Comparison of ENCODE assay signal across 8 cellular contexts in genomic region chr12:104215638-104216297, GRCh38. TPM values are rescaled to one million over a fixed set of nuclear protein-coding genes. Genes with fewer than 3 reads are reported as not detected.
A peak's percentile ranks its signal among the peaks of the same experiment; 100 is the strongest.
DNase-seq lines count a peak whose midpoint lies in the region; ATAC-seq and TF ChIP-seq lines count a peak whose summit lies in the region.

Gene TXNRD1, plus strand, starts transcription at chr12:104215779. Its CDS starts 24 bp downstream, at chr12:104215803.

- TF ChIP-seq POLR2A in GM18526 (IDR thresholded peaks at IDR 0.05; ENCODE audit: extremely low read depth, insufficient read length) (peak; percentile 29), testis (IDR thresholded peaks at IDR 0.05) (no peak)

- WGBS in testis, 2 donors = 2 to 3% methylated on average over 33 to 39 of the region's 71 CpGs

- H3K27me3 Mint-ChIP-seq in activated naive CD4-positive, alpha-beta T cell treated with anti-CD3 and anti-CD28 coated beads, Interleukin-2, amount 10 ng/mL, durations not matched to agents 7 days and 5 days = peaks cover 8% of the 10 kb centered on the region
- no peaks in the 10 kb centered on the region for H3K27me3 Mint-ChIP-seq in osteocyte (ENCODE audit: unreplicated experiment)

- H3K4me1 ChIP-seq in testis = peaks cover 29% of the 10 kb centered on the region

- CTCF ChIA-PET in activated naive CD4-positive, alpha-beta T cell treated with anti-CD3 and anti-CD28 coated beads, Interleukin-2, amount 10 ng/mL, durations not matched to agents 7 days and 5 days (lab: Charles Lee) = interaction anchor here (0.7 to 1.8 kb wide), 10 partner anchors 11 to 166 kb away, joined by 3 to 6 read pairs (median 4); no protein-coding TSS in a partner anchor

- H3K9me3 ChIP-seq in testis = no peaks in the 10 kb centered on the region

- DNase-seq in SK-MEL-5 (ENCODE audit: low read depth, low spot score) (no peak), head of caudate nucleus (peak; percentile 33 to 88 (median 69)), osteocyte (ENCODE audit: extremely low spot score, unreplicated experiment) (peak; percentile 87), testis (peak; percentile 91)
- peak; percentile 88 for DNase-seq in activated naive CD4-positive, alpha-beta T cell treated with anti-CD3 and anti-CD28 coated beads, Interleukin-2, amount 10 ng/mL, durations not matched to agents 7 days and 5 days

- no peaks in the 10 kb centered on the region for H3K27me3 ChIP-seq in testis

- peak; percentile 98 for ATAC-seq in HG03095 (IDR thresholded peaks at IDR 0.05; ENCODE audit: unreplicated experiment)

- no peaks in the 10 kb centered on the region for H3K36me3 ChIP-seq in testis (ENCODE audit: low read depth, missing control alignments)

- no peak for TF ChIP-seq CTCF in 22Rv1 (IDR thresholded peaks at IDR 0.05)
- peak; percentile 68 for TF ChIP-seq CTCF in osteocyte (IDR thresholded peaks at IDR 0.05)
- peak; percentile 78 to 90 (median 87) for TF ChIP-seq CTCF in testis (IDR thresholded peaks at IDR 0.05)

- no peaks in the 10 kb centered on the region for H3K9me3 Mint-ChIP-seq in activated naive CD4-positive, alpha-beta T cell treated with anti-CD3 and anti-CD28 coated beads, Interleukin-2, amount 10 ng/mL, durations not matched to agents 7 days and 5 days
- H3K9me3 Mint-ChIP-seq in osteocyte (ENCODE audit: unreplicated experiment) = peaks cover 4% of the 10 kb centered on the region

- H3K4me1 Mint-ChIP-seq in activated naive CD4-positive, alpha-beta T cell treated with anti-CD3 and anti-CD28 coated beads, Interleukin-2, amount 10 ng/mL, durations not matched to agents 7 days and 5 days = peaks cover 39% of the 10 kb centered on the region
- H3K4me1 Mint-ChIP-seq in osteocyte (ENCODE audit: unreplicated experiment) = peaks cover 23% of the 10 kb centered on the region

- in situ Hi-C loops in SK-MEL-5 (cut with HindIII; ENCODE audit: low pct_unique_long_range_greater_than_20kb, low sequenced_read_pairs) = no loop called here

- intact Hi-C loops in head of caudate nucleus (cut with DNase I) = loop anchor here (10.0 kb wide), 1 partner anchor 69 kb away; no protein-coding TSS in a partner anchor
- intact Hi-C loops in testis (cut with DNase I; ENCODE audit: low total_unique reads) = no loop called here

- H3K27ac ChIP-seq in 22Rv1 = peak within 1 kb of the TSS; percentile 75
- peak within 1 kb of the TSS; percentile 96 to 97 for H3K27ac ChIP-seq in testis

- H3K4me3 ChIP-seq in testis = peak within 1 kb of the TSS; percentile 80 to 90

- H3K27ac Mint-ChIP-seq in activated naive CD4-positive, alpha-beta T cell treated with anti-CD3 and anti-CD28 coated beads, Interleukin-2, amount 10 ng/mL, durations not matched to agents 7 days and 5 days = peak within 1 kb of the TSS; percentile 59
- no peak within 1 kb of the TSS for H3K27ac Mint-ChIP-seq in osteocyte (ENCODE audit: unreplicated experiment)

- H3K36me3 Mint-ChIP-seq in activated naive CD4-positive, alpha-beta T cell treated with anti-CD3 and anti-CD28 coated beads, Interleukin-2, amount 10 ng/mL, durations not matched to agents 7 days and 5 days = no peaks in the 10 kb centered on the region
- H3K36me3 Mint-ChIP-seq in osteocyte (ENCODE audit: unreplicated experiment) = no peaks in the 10 kb centered on the region

- peak within 1 kb of the TSS; percentile 70 for H3K4me3 Mint-ChIP-seq in activated naive CD4-positive, alpha-beta T cell treated with anti-CD3 and anti-CD28 coated beads, Interleukin-2, amount 10 ng/mL, durations not matched to agents 7 days and 5 days
- H3K4me3 Mint-ChIP-seq in osteocyte (ENCODE audit: unreplicated experiment) = peak within 1 kb of the TSS; percentile 55

RNA-seq across cellular contexts. Expression of gene TXNRD1, which starts in this region (rescaled TPM):
- total RNA-seq in SK-MEL-5 (2014; rRNA removed; shearing (Covaris generic)) = 481 and 552 TPM in 2 replicates
- polyA plus RNA-seq in SK-MEL-5 (2015; cell fraction: cytosol; rRNA removed) = 263 and 357 TPM in 2 replicates
- polyA plus RNA-seq in SK-MEL-5 (2015; cell fraction: nucleus; rRNA removed) = 136 and 138 TPM in 2 replicates
- total RNA-seq in osteocyte (88.6 and 100 TPM in 2 replicates), testis (100 to 1,000 TPM in 1 of 2 donors, 10 to 100 TPM in 1; 96.2 to 110 TPM)
- 67.8 TPM for polyA plus RNA-seq in testis (ENCODE audit: insufficient read depth, low read depth, low replicate concordance)
